ENCODE assay signal across 12 cellular contexts in the genomic region with DNA sequence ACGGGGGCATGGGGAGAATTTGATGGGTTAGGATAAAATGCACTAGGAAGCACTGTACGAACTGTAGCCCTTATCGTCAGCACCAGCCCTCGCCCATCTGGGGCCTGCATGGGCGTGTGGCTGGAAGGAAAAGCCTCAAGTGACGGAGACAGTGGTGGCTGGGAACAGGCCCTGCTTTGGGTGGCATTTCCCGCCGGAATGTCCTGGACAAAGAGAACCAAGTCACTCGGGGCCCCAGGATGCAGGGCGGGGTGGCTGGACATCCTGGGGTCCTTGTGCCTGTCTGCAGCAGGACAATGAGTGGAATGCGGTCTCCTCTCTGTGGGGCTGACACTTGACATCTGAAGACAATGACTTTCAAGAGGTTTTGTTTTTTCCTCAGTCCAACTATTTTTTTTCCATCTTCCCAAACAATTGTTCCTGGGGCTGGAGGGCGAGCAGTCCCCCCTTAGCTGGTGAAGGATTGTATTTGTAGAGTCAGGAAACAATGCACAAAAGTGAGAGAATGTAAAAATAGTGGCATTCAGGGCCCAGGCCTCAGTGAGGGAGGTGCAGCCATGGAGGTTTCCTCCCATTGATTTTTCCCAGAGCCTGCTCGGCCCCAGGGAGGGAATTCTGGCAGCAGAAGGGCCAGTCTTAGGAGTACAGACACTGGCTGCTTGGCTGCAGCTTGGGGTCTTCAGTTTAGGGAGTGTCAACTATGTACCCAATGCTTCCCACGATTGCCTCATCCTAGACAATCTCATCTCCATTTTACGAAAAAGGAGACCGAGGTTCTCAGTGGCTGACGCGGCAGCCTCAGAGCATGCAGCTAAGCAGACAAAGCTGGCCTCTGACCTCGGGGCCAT.
A peak's percentile ranks its signal among the peaks of the same experiment; 100 is the strongest.
DNase-seq lines count a peak whose midpoint lies in the region; ATAC-seq, FAIRE-seq and TF ChIP-seq lines count a peak whose summit lies in the region.
"Had no signal": no experiment of that assay in that cellular context is flagged by ENCODE, and none has a peak within 500 bp of the region (broad histone marks: within the 10 kb centered on the region; RNA-seq: fewer than 3 reads in every experiment).

No MANE protein-coding gene starts in this region.

- H3K4me3 ChIP-seq in pancreas (no peak overlapping the region), esophagus squamous epithelium (no peak overlapping the region)

- no peak for ATAC-seq in activated T-cell treated with anti-CD3 and anti-CD28 coated beads, Interleukin-2, amount 50 U/mL, for 4 hours
- no peak for ATAC-seq in pancreas
- ATAC-seq in activated CD4-positive, CD25-positive, alpha-beta regulatory T cell treated with anti-CD3 and anti-CD28 coated beads, Interleukin-2, amount 50 U/mL, for 24 hours: no peak

- DNase-seq in activated T-cell treated with anti-CD3 and anti-CD28 coated beads, Interleukin-2, amount 50 U/mL, for 24 hours: no peak
- no peak for DNase-seq in activated T-cell treated with anti-CD3 and anti-CD28 coated beads, Interleukin-2, amount 50 U/mL, for 4 hours
- DNase-seq in substantia nigra (lab: John Stamatoyannopoulos, UW) (no peak), pancreas (no peak), esophagus squamous epithelium (lab: John Stamatoyannopoulos, UW) (no peak)
- DNase-seq: ACHN; activated CD8-positive, alpha-beta memory T cell treated with anti-CD3 and anti-CD28 coated beads, Interleukin-2, amount 50 U/mL, for 4 hours; NCI-H1417 had no signal

- TF ChIP-seq CTCF in brain (conservative IDR thresholded peaks at IDR 0.05) (no peak), pancreas (IDR thresholded peaks at IDR 0.05) (no peak), esophagus squamous epithelium (IDR thresholded peaks at IDR 0.05) (no peak)

- WGBS in pancreas, 2 donors: 81 to 86% methylated on average over 19 of the region's 19 CpGs
- WGBS in esophagus squamous epithelium, 2 donors: 70 to 71% methylated on average over 15 to 18 of the region's 19 CpGs

- H3K9me3 ChIP-seq in pancreas: no peaks in the 10 kb centered on the region
- H3K9me3 ChIP-seq in esophagus squamous epithelium: no peaks in the 10 kb centered on the region

- H3K36me3 ChIP-seq in pancreas (no peaks in the 10 kb centered on the region), esophagus squamous epithelium (no peaks in the 10 kb centered on the region)

- H3K4me1 Mint-ChIP-seq in activated T-cell treated with anti-CD3 and anti-CD28 coated beads, Interleukin-2, amount 50 U/mL, for 24 hours (ENCODE audit: low read depth): peaks cover 90% of the 10 kb centered on the region
- H3K4me1 Mint-ChIP-seq in activated T-cell treated with anti-CD3 and anti-CD28 coated beads, Interleukin-2, amount 50 U/mL, for 4 hours (ENCODE audit: low read depth): peaks cover 90% of the 10 kb centered on the region
- peaks cover 51% of the 10 kb centered on the region for H3K4me1 Mint-ChIP-seq in brain

- H3K36me3 Mint-ChIP-seq in activated T-cell treated with anti-CD3 and anti-CD28 coated beads, Interleukin-2, amount 50 U/mL, for 24 hours (ENCODE audit: low read depth): peaks cover 33% of the 10 kb centered on the region
- peaks cover 6% of the 10 kb centered on the region for H3K36me3 Mint-ChIP-seq in activated T-cell treated with anti-CD3 and anti-CD28 coated beads, Interleukin-2, amount 50 U/mL, for 4 hours (ENCODE audit: insufficient read depth)
- H3K36me3 Mint-ChIP-seq in brain: peaks cover 19% of the 10 kb centered on the region

- H3K4me1 ChIP-seq in pancreas: no peaks in the 10 kb centered on the region
- H3K4me1 ChIP-seq in esophagus squamous epithelium: peaks cover 0 to 27% (median 16%) of the 10 kb centered on the region in 3 donors

- no peak for FAIRE-seq in pancreas (lab: Jason Lieb, UNC)
- FAIRE-seq: frontal cortex had no signal

- peak overlapping the region; percentile 43 for H3K27ac ChIP-seq in layer of hippocampus (ENCODE audit: low read depth, low read length)
- peak overlapping the region; percentile 1 for H3K27ac ChIP-seq in substantia nigra (ENCODE audit: low read depth, low read length, poor library complexity, severe bottlenecking)
- H3K27ac ChIP-seq in pancreas: no peak overlapping the region
- peak overlapping the region in 2 of 4 donors; percentile 15 to 39 for H3K27ac ChIP-seq in esophagus squamous epithelium

- intact Hi-C loops in pancreas (cut with DNase I): no loop called here
- intact Hi-C loops in esophagus squamous epithelium (cut with DNase I): no loop called here

- H3K27ac Mint-ChIP-seq in activated T-cell treated with anti-CD3 and anti-CD28 coated beads, Interleukin-2, amount 50 U/mL, for 24 hours: peak overlapping the region; percentile 66
- H3K27ac Mint-ChIP-seq in brain: peak overlapping the region in 3 of 5 experiments; percentile 35 to 92 (median 52)

- no peaks in the 10 kb centered on the region for H3K27me3 ChIP-seq in layer of hippocampus (ENCODE audit: control insufficient read depth, insufficient read depth, low read length)
- H3K27me3 ChIP-seq in pancreas: no peaks in the 10 kb centered on the region
- H3K27me3 ChIP-seq in esophagus squamous epithelium: peaks cover 0 to 1% (median 0%) of the 10 kb centered on the region in 4 donors

- no peak for TF ChIP-seq POLR2A in esophagus squamous epithelium (IDR thresholded peaks at IDR 0.05)

- no peaks in the 10 kb centered on the region for H3K27me3 Mint-ChIP-seq in activated T-cell treated with anti-CD3 and anti-CD28 coated beads, Interleukin-2, amount 50 U/mL, for 24 hours
- no peaks in the 10 kb centered on the region for H3K27me3 Mint-ChIP-seq in activated T-cell treated with anti-CD3 and anti-CD28 coated beads, Interleukin-2, amount 50 U/mL, for 4 hours (ENCODE audit: low read depth)
- peaks cover 11% of the 10 kb centered on the region for H3K27me3 Mint-ChIP-seq in brain

- H3K4me3 Mint-ChIP-seq in activated T-cell treated with anti-CD3 and anti-CD28 coated beads, Interleukin-2, amount 50 U/mL, for 24 hours: no peak overlapping the region
- H3K4me3 Mint-ChIP-seq in activated T-cell treated with anti-CD3 and anti-CD28 coated beads, Interleukin-2, amount 50 U/mL, for 4 hours: no peak overlapping the region
- H3K4me3 Mint-ChIP-seq in brain: no peak overlapping the region

- H3K9me3 Mint-ChIP-seq in activated T-cell treated with anti-CD3 and anti-CD28 coated beads, Interleukin-2, amount 50 U/mL, for 24 hours: peaks cover 2% of the 10 kb centered on the region
- no peaks in the 10 kb centered on the region for H3K9me3 Mint-ChIP-seq in activated T-cell treated with anti-CD3 and anti-CD28 coated beads, Interleukin-2, amount 50 U/mL, for 4 hours
- peaks cover 6 to 25% (median 11%) of the 10 kb centered on the region in 5 experiments for H3K9me3 Mint-ChIP-seq in brain

Comparison
In these comparisons a context has a peak if more than half of its experiments do, and no peak if none do; other contexts are left out.
1. H3K27ac ChIP-seq: peak in layer of hippocampus (single experiment) and substantia nigra (single experiment); none in pancreas (0 of 4).